ENCODE assay signal across 17 cellular contexts in the genomic region with DNA sequence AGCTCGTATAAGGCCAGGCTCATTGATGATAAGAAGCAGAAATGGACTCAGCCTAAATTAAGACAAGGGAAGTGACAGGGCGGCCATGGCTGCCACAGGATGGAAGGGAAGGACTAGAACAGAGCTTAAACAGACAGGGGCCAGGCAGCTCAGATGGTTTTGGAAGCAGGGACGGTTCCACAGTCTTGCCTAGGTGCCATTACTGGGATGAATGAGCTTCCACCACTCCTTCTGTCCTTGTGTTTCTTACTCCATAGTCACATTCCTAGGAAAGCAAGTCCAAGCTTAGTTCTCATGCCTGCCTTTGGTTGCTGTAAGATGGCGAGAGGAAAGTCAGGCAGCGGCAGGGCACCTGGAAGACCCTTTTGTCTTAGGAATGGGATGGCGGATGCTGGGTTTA. TPM values are rescaled to one million over a fixed set of nuclear protein-coding genes. Genes with fewer than 3 reads are reported as not detected.
DNase-seq lines count a peak whose midpoint lies in the region; ATAC-seq and TF ChIP-seq lines count a peak whose summit lies in the region.
"Had no signal": no experiment of that assay in that cellular context is flagged by ENCODE, and none has a peak within 500 bp of the region (broad histone marks: within the 10 kb centered on the region; RNA-seq: fewer than 3 reads in every experiment).

No MANE protein-coding gene starts in this region.

- no peaks in the 10 kb centered on the region for H3K27me3 ChIP-seq in AG04450 (ENCODE audit: control insufficient read depth, insufficient read depth, low read length)
- no peaks in the 10 kb centered on the region for H3K27me3 ChIP-seq in KMS-11 (ENCODE audit: insufficient read depth, low read depth)
- H3K27me3 ChIP-seq in gastrocnemius medialis = no peaks in the 10 kb centered on the region
- no peaks in the 10 kb centered on the region for H3K27me3 ChIP-seq in A673 (replicated peaks; ENCODE audit: insufficient read depth, low read depth, low read length, poor library complexity)

- no peak overlapping the region for H3K4me3 ChIP-seq in AG04450 (ENCODE audit: low read depth, low read length)
- H3K4me3 ChIP-seq in KMS-11 (IDR thresholded peaks at IDR 0.05; ENCODE audit: insufficient read depth, low read depth, low read length) = no peak overlapping the region
- H3K4me3 ChIP-seq in gastrocnemius medialis = no peak overlapping the region
- no peak overlapping the region for H3K4me3 ChIP-seq in A673 (ENCODE audit: low read depth, low read length, poor library complexity, severe bottlenecking)
- H3K4me3 ChIP-seq: SK-N-MC had no signal

- H3K4me1 Mint-ChIP-seq in endothelial cell (ENCODE audit: unreplicated experiment) = peaks cover 50% of the 10 kb centered on the region

- no peak overlapping the region for H3K4me3 Mint-ChIP-seq in endothelial cell (ENCODE audit: unreplicated experiment)
- H3K4me3 Mint-ChIP-seq: activated naive CD8-positive, alpha-beta T cell had no signal

- H4K20me1 ChIP-seq in KMS-11 (ENCODE audit: insufficient read depth) = no peaks in the 10 kb centered on the region

- H3K36me3 Mint-ChIP-seq in endothelial cell (ENCODE audit: low read depth, unreplicated experiment) = no peaks in the 10 kb centered on the region
- H3K36me3 Mint-ChIP-seq: activated naive CD8-positive, alpha-beta T cell; CD8-positive, alpha-beta memory T cell had no signal

- no peak for TF ChIP-seq POLR2A in gastrocnemius medialis (IDR thresholded peaks at IDR 0.05)

- H3K4me1 ChIP-seq in KMS-11 (ENCODE audit: low read depth, poor library complexity, severe bottlenecking) = peaks cover 70% of the 10 kb centered on the region
- peaks cover 62 to 71% of the 10 kb centered on the region in 2 donors for H3K4me1 ChIP-seq in gastrocnemius medialis
- H3K4me1 ChIP-seq in A673 (ENCODE audit: insufficient read depth, low read length, poor library complexity, severe bottlenecking) = peaks cover 30% of the 10 kb centered on the region

- no TSS peak for BruUV-seq in A673 (replicated peaks; lab: Mats Ljungman, UMichigan)

- H3K79me2 ChIP-seq in KMS-11 (ENCODE audit: insufficient read depth, low read depth) = no peaks in the 10 kb centered on the region

- peak overlapping the region; percentile 68; the same call in 1 of the 2 replicates for H3K4me2 ChIP-seq in KMS-11

- in situ Hi-C loops in gastrocnemius medialis (cut with MboI; ENCODE audit: low sequenced_read_pairs in 4 of 4) = no loop called here

- peaks cover 8% of the 10 kb centered on the region for H3K27me3 Mint-ChIP-seq in endothelial cell (ENCODE audit: unreplicated experiment)

- POLR2A ChIA-PET in AG04450 (lab: Yijun Ruan, JAX) (interaction anchor here (0.7 to 1.9 kb wide), 2 partner anchors 57 to 69 kb away, joined by 3 to 5 read pairs; no protein-coding TSS in a partner anchor), A673 (lab: Charles Lee; ENCODE audit: low non-redundant PET) (interaction anchor here (0.7 kb wide), 1 partner anchor 110 kb away, joined by 4 read pairs; no protein-coding TSS in a partner anchor)

- ATAC-seq in gastrocnemius medialis = peak in 1 of 2 donors; percentile 1

- H3K9ac ChIP-seq in KMS-11 = no peak overlapping the region

- CTCF ChIA-PET in AG04450 (lab: Charles Lee) (interaction anchor here (0.7 to 8.7 kb wide), 12 partner anchors 12 to 182 kb away, joined by 3 to 165 read pairs (median 13); partner anchors contain the start of gene GNLY), A673 (lab: Charles Lee) (interaction anchor here (1.1 to 1.2 kb wide), 2 partner anchors 27 to 69 kb away, joined by 3 to 5 read pairs; no protein-coding TSS in a partner anchor)

- TF ChIP-seq CTCF in AG04450 (IDR thresholded peaks at IDR 0.05; ENCODE audit: low read depth, low read length) (no peak), KMS-11 (conservative IDR thresholded peaks at IDR 0.05; ENCODE audit: low read depth, low read length) (no peak), endothelial cell (IDR thresholded peaks at IDR 0.05; ENCODE audit: unreplicated experiment) (no peak), gastrocnemius medialis (IDR thresholded peaks at IDR 0.05 in 4 of 5, conservative IDR thresholded peaks at IDR 0.05 in 1 of 5) (no peak), A673 (conservative IDR thresholded peaks at IDR 0.05; ENCODE audit: low read depth, low read length) (no peak)

- H3K36me3 ChIP-seq in KMS-11 (ENCODE audit: insufficient read depth) (no peaks in the 10 kb centered on the region), gastrocnemius medialis (no peaks in the 10 kb centered on the region), A673 (ENCODE audit: insufficient read depth, low read length, poor library complexity, severe bottlenecking) (no peaks in the 10 kb centered on the region)

- no peak for DNase-seq in AG04450 (ENCODE audit: low read depth, low spot score)
- DNase-seq in endothelial cell (ENCODE audit: low spot score) = no peak
- DNase-seq in gastrocnemius medialis = no peak
- DNase-seq in HUDEP-2 (lab: John Stamatoyannopoulos, UW; ENCODE audit: unreplicated experiment in 76 of 76) = no peak
- DNase-seq in NCI-H1417 treated with DMSO at 0.1 percent for 48 hours (lab: John Stamatoyannopoulos, UW) = no peak
- no peak for DNase-seq in A673 (ENCODE audit: low spot score)
- DNase-seq in epidermal melanocyte (ENCODE audit: insufficient read length, low spot score) = no peak
- DNase-seq: activated CD4-positive, alpha-beta T cell treated with anti-CD3 and anti-CD28 coated beads, Interleukin-2, amount 50 U/mL, for 1 hour; CD8-positive, alpha-beta memory T cell; glutamatergic neuron; NCI-H146; NCI-H774 had no signal

- no peaks in the 10 kb centered on the region for H3K9me3 Mint-ChIP-seq in endothelial cell (ENCODE audit: unreplicated experiment)
- H3K9me3 Mint-ChIP-seq: CD8-positive, alpha-beta memory T cell had no signal

- H3K9me3 ChIP-seq in AG04450 (ENCODE audit: control insufficient read depth, insufficient read depth, low read length) = no peaks in the 10 kb centered on the region
- H3K9me3 ChIP-seq in gastrocnemius medialis = no peaks in the 10 kb centered on the region
- H3K9me3 ChIP-seq in A673 (ENCODE audit: low read depth, low read length, poor library complexity, severe bottlenecking) = no peaks in the 10 kb centered on the region

- no peak overlapping the region for H2AFZ ChIP-seq in KMS-11 (ENCODE audit: low read depth)

- H3K27ac ChIP-seq in AG04450 (ENCODE audit: low read depth, low read length) (peak overlapping the region; percentile 12), KMS-11 (no peak overlapping the region), gastrocnemius medialis (peak overlapping the region; percentile 92 to 97 (median 95)), A673 (ENCODE audit: low read depth, low read length, poor library complexity, severe bottlenecking) (no peak overlapping the region)
- H3K27ac ChIP-seq: SK-N-MC had no signal

- intact Hi-C loops in gastrocnemius medialis (cut with DNase I; ENCODE audit: low total_unique reads) (loop anchor here (2.0 kb wide), 1 partner anchor 67 kb away; no protein-coding TSS in a partner anchor), A673 (cut with micrococcal nuclease; ENCODE audit: unreplicated experiment) (loop anchor here (2.0 kb wide), 1 partner anchor 27 kb away; no protein-coding TSS in a partner anchor)

- peak overlapping the region; percentile 94 for H3K27ac Mint-ChIP-seq in endothelial cell (ENCODE audit: unreplicated experiment)
- H3K27ac Mint-ChIP-seq: activated naive CD8-positive, alpha-beta T cell had no signal

RNA-seq across cellular contexts. Expression of gene GNLY, which starts 11.9 kb away (rescaled TPM):
- not detected in 2 replicates for polyA plus RNA-seq in AG04450 (2011; rRNA removed)
- not detected in 2 replicates for polyA minus RNA-seq in AG04450 (2011; rRNA and poly(A)+ RNA removed)
- total RNA-seq in endothelial cell (ENCODE audit: unreplicated experiment) (not detected), gastrocnemius medialis (10 to 100 TPM in 2 of 4 donors, 1 to 10 TPM in 2; 3.6 to 36.1 (median 12.0) TPM), A673 (2021) (not detected in 2 replicates)
- total RNA-seq: HT1080 had no signal

RNA-seq across cellular contexts. Expression of gene SFTPB, which starts 38.1 kb away (rescaled TPM):
- not detected in 2 replicates for polyA plus RNA-seq in AG04450 (2011; rRNA removed)
- polyA minus RNA-seq in AG04450 (2011; rRNA and poly(A)+ RNA removed) = not detected in 2 replicates
- total RNA-seq in endothelial cell (ENCODE audit: unreplicated experiment) = not detected
- not detected for total RNA-seq in gastrocnemius medialis
- total RNA-seq in A673 (2021) = not detected in 2 replicates
- total RNA-seq: CD8-positive, alpha-beta memory T cell; HT1080; mesenteric fat pad had no signal
- polyA plus RNA-seq: CD8-positive, alpha-beta memory T cell had no signal

RNA-seq across cellular contexts. Expression of gene ATOH8, which starts 47.7 kb away (rescaled TPM):
- polyA plus RNA-seq in AG04450 (2011; rRNA removed) = 2.8 and 3.9 TPM in 2 replicates
- 3.9 and 5.5 TPM in 2 replicates for polyA minus RNA-seq in AG04450 (2011; rRNA and poly(A)+ RNA removed)
- total RNA-seq in endothelial cell (ENCODE audit: unreplicated experiment) (1.8 TPM), gastrocnemius medialis (100 to 1,000 TPM; 122 to 266 (median 150) TPM), A673 (2021) (4.3 and 4.6 TPM in 2 replicates)
- total RNA-seq: CD8-positive, alpha-beta memory T cell had no signal
- polyA plus RNA-seq: CD8-positive, alpha-beta memory T cell had no signal

Comparison
In these comparisons a context has a peak if more than half of its experiments do, and no peak if none do; other contexts are left out.
1. H3K27ac ChIP-seq: peak in AG04450 (single experiment) and gastrocnemius medialis (4 of 4); none in KMS-11 (single experiment) and A673 (single experiment).
2. RNA of gene ATOH8, which starts 47.7 kb away (total RNA-seq): 122 to 266 TPM in gastrocnemius medialis; 4.3 to 4.6 TPM in A673 and 1.8 TPM in endothelial cell (single experiment); every median in the first group is over 10 times any median in the second.